1 cellular context compared by ENCODE assay signal in genomic region chr5:177510567-177511053, GRCh38.
TF ChIP-seq lines count a peak whose summit lies in the region.

No MANE protein-coding gene starts in this region.

TF ChIP-seq in K562, 482 proteins besides CTCF, POLR2A, EP300 and RAD21:
- TF ChIP-seq ZBTB33 (CRISPR knock-in tag; IDR thresholded peaks at IDR 0.05) (peak; percentile 35; the same call in 1 of the 2 replicates), PHF21A (IDR thresholded peaks at IDR 0.05; ENCODE audit: borderline replicate concordance, low read depth) (no peak), L3MBTL2 (IDR thresholded peaks at IDR 0.05) (no peak), POU5F1 (IDR thresholded peaks at IDR 0.05; ENCODE audit: borderline replicate concordance, low read depth, low read length, partially characterized antibody) (no peak), GABPB1 (CRISPR knock-in tag; IDR thresholded peaks at IDR 0.05) (no peak)
